Comparison of ENCODE assay signal across 33 cellular contexts in genomic region chr10:69941730-69942129, GRCh38.
"Had no signal": no experiment of that assay in that cellular context is flagged by ENCODE, and none has a peak within 500 bp of the region (broad histone marks: within the 10 kb centered on the region; RNA-seq: fewer than 3 reads in every experiment).

No MANE protein-coding gene starts in this region.

- DNase-seq: Kasumi-1, MG63, MM.1S, MV-4-11, NCI-H1048, NCI-H1092, NCI-H1092 treated with DMSO at 0.1 percent for 48 hours, NCI-H1105, NCI-H1105 treated with DMSO at 0.1 percent for 48 hours, NCI-H1417, NCI-H1417 treated with DMSO at 0.1 percent for 48 hours, NCI-H1436, NCI-H1436 treated with DMSO at 0.1 percent for 48 hours, NCI-H146, NCI-H1694, NCI-H1694 treated with DMSO at 0.1 percent for 48 hours, NCI-H187, NCI-H187 treated with DMSO at 0.1 percent for 48 hours, NCI-H1930, NCI-H2029, NCI-H2029 treated with DMSO at 0.1 percent for 48 hours, NCI-H2081, NCI-H2081 treated with DMSO at 0.1 percent for 48 hours, NCI-H2107, NCI-H2171, NCI-H2171 treated with DMSO at 0.1 percent for 48 hours, NCI-H2227 treated with DMSO at 0.1 percent for 48 hours, NCI-H226, NCI-H345, NCI-H510A, NCI-H510A treated with DMSO at 0.1 percent for 48 hours, NCI-H524, NCI-H524 treated with DMSO at 0.1 percent for 48 hours had no signal

- H3K4me3 ChIP-seq: MG63 had no signal

- H3K27me3 ChIP-seq: MG63 had no signal

- H3K36me3 ChIP-seq: MG63 had no signal

- H3K9me3 ChIP-seq: MG63 had no signal
